Comparison of ENCODE assay signal across 14 cellular contexts in genomic region chr9:121750715-121751623, GRCh38.
DNase-seq lines count a peak whose midpoint lies in the region; FAIRE-seq and TF ChIP-seq lines count a peak whose summit lies in the region.
"Had no signal": no experiment of that assay in that cellular context is flagged by ENCODE, and none has a peak within 500 bp of the region (broad histone marks: within the 10 kb centered on the region; RNA-seq: fewer than 3 reads in every experiment).

No MANE protein-coding gene starts in this region.

- H3K4me1 Mint-ChIP-seq in Calu3 (ENCODE audit: low read depth, unreplicated experiment) = peaks cover 40% of the 10 kb centered on the region

- H3K4me3 Mint-ChIP-seq in Calu3 (ENCODE audit: low read depth, unreplicated experiment) = peak overlapping the region; percentile 10
- H3K4me3 Mint-ChIP-seq: activated naive CD4-positive, alpha-beta T cell treated with anti-CD3 and anti-CD28 coated beads, Interleukin-2, amount 50 U/mL, for 24 hours; B cell had no signal

- intact Hi-C loops in Calu3 (cut with micrococcal nuclease; ENCODE audit: unreplicated experiment) = no loop called here
- intact Hi-C loops in kidney (cut with DNase I) = no loop called here

- no peaks in the 10 kb centered on the region for H3K27me3 Mint-ChIP-seq in Calu3 (ENCODE audit: unreplicated experiment)
- H3K27me3 Mint-ChIP-seq: activated naive CD4-positive, alpha-beta T cell treated with anti-CD3 and anti-CD28 coated beads, Interleukin-2, amount 50 U/mL, for 24 hours; B cell had no signal

- FAIRE-seq in kidney (lab: Jason Lieb, UNC) = no peak
- FAIRE-seq: endometrium had no signal

- H3K27ac ChIP-seq in angular gyrus (ENCODE audit: low read depth, low read length) (peak overlapping the region; percentile 88), kidney (ENCODE audit: low read depth in 2 of 2, low read length in 2 of 2) (peak overlapping the region; percentile 69 to 83), rectal smooth muscle tissue (ENCODE audit: low read depth, low read length) (peak overlapping the region; percentile 6)
- H3K27ac ChIP-seq: SJSA1 had no signal

- H3K4me1 ChIP-seq in kidney (ENCODE audit: control insufficient read depth in 1 of 2, insufficient read depth in 1 of 2, low read depth in 1 of 2, low read length in 2 of 2) (peaks cover 68 to 79% of the 10 kb centered on the region in 2 donors), rectal smooth muscle tissue (ENCODE audit: control insufficient read depth, insufficient read depth, low read length) (peaks cover 32% of the 10 kb centered on the region)

- CTCF ChIA-PET in Calu3 (lab: Charles Lee) = interaction anchor here (0.6 to 1.6 kb wide), 7 partner anchors 10 to 205 kb away, joined by 3 to 10 read pairs (median 4); no protein-coding TSS in a partner anchor

- peak overlapping the region; percentile 46 for H3K27ac Mint-ChIP-seq in Calu3 (ENCODE audit: unreplicated experiment)
- H3K27ac Mint-ChIP-seq: activated naive CD4-positive, alpha-beta T cell treated with anti-CD3 and anti-CD28 coated beads, Interleukin-2, amount 50 U/mL, for 24 hours; B cell had no signal

- H3K4me3 ChIP-seq in kidney (ENCODE audit: low read length in 2 of 2) (no peak overlapping the region), rectal smooth muscle tissue (ENCODE audit: low read length) (no peak overlapping the region)
- H3K4me3 ChIP-seq: SJSA1 had no signal

- TF ChIP-seq CTCF in Calu3 (IDR thresholded peaks at IDR 0.05; ENCODE audit: unreplicated experiment) (no peak), kidney (IDR thresholded peaks at IDR 0.05; ENCODE audit: borderline replicate concordance, extremely low read depth, insufficient read depth) (no peak)

- peak; percentile 73 for DNase-seq in Calu3
- peak; percentile 57 for DNase-seq in kidney
- no peak for DNase-seq in HK-2 (ENCODE audit: unreplicated experiment)
- DNase-seq in NCI-H446 treated with DMSO at 0.1 percent for 48 hours (lab: John Stamatoyannopoulos, UW) = no peak
- DNase-seq in SKM-1 treated with dmso at 0.1 percent for 144 hours (lab: John Stamatoyannopoulos, UW; ENCODE audit: unreplicated experiment) = no peak
- DNase-seq in NK-92 (lab: John Stamatoyannopoulos, UW; ENCODE audit: unreplicated experiment) = no peak
- DNase-seq: GDM1, Kasumi-1 had no signal

- no TSS peak for BruUV-seq in Calu3 (replicated peaks; lab: Mats Ljungman, UMichigan)

- H3K9me3 Mint-ChIP-seq in Calu3 (ENCODE audit: low read depth, unreplicated experiment) = no peaks in the 10 kb centered on the region
- H3K9me3 Mint-ChIP-seq: activated naive CD4-positive, alpha-beta T cell treated with anti-CD3 and anti-CD28 coated beads, Interleukin-2, amount 50 U/mL, for 24 hours had no signal

- no peaks in the 10 kb centered on the region for H3K27me3 ChIP-seq in rectal smooth muscle tissue (ENCODE audit: control insufficient read depth, insufficient read depth, low read length)
- H3K27me3 ChIP-seq: SJSA1 had no signal

- H3K9me3 ChIP-seq in kidney (ENCODE audit: control insufficient read depth in 1 of 2, low read length in 2 of 2) = no peaks in the 10 kb centered on the region
- H3K9me3 ChIP-seq: SJSA1 had no signal

- H3K9ac ChIP-seq in kidney (ENCODE audit: low read length in 2 of 2) (peak overlapping the region in 1 of 2 donors; percentile 55), rectal smooth muscle tissue (ENCODE audit: low read length) (no peak overlapping the region)

- H3K36me3 Mint-ChIP-seq in Calu3 (ENCODE audit: insufficient read depth, unreplicated experiment) = peaks cover 20% of the 10 kb centered on the region
- H3K36me3 Mint-ChIP-seq: activated naive CD4-positive, alpha-beta T cell treated with anti-CD3 and anti-CD28 coated beads, Interleukin-2, amount 50 U/mL, for 24 hours had no signal

- no peaks in the 10 kb centered on the region for H3K36me3 ChIP-seq in kidney (ENCODE audit: control insufficient read depth in 1 of 2, insufficient read depth in 2 of 2, low read length in 2 of 2)
- no peaks in the 10 kb centered on the region for H3K36me3 ChIP-seq in rectal smooth muscle tissue (ENCODE audit: control insufficient read depth, insufficient read depth, low read length)
- H3K36me3 ChIP-seq: SJSA1 had no signal

Comparison
In these comparisons a context has a peak if more than half of its experiments do, and no peak if none do; other contexts are left out.
1. DNase-seq: peak in Calu3 (single experiment) and kidney (single experiment); none in HK-2 (single experiment), NCI-H446 treated with DMSO at 0.1 percent for 48 hours (single experiment), SKM-1 treated with dmso at 0.1 percent for 144 hours (single experiment) and NK-92 (single experiment).
2. H3K27ac ChIP-seq: peak in every context shown above with its lines; median percentile 88 in angular gyrus; 76 in kidney; 6 in rectal smooth muscle tissue.